ENCODE assay signal across 14 cellular contexts in genomic region chr12:108696996-108697290, GRCh38. TPM values are rescaled to one million over a fixed set of nuclear protein-coding genes. Genes with fewer than 3 reads are reported as not detected.
DNase-seq lines count a peak whose midpoint lies in the region; ATAC-seq and TF ChIP-seq lines count a peak whose summit lies in the region.
"Had no signal": no experiment of that assay in that cellular context is flagged by ENCODE, and none has a peak within 500 bp of the region (broad histone marks: within the 10 kb centered on the region; RNA-seq: fewer than 3 reads in every experiment).

No MANE protein-coding gene starts in this region.

- H3K36me3 Mint-ChIP-seq in activated naive CD8-positive, alpha-beta T cell: peaks cover 13% of the 10 kb centered on the region

- TF ChIP-seq POLR2A in HCT116 (IDR thresholded peaks at IDR 0.05; ENCODE audit: borderline replicate concordance, extremely low read depth, insufficient read depth, insufficient read length): no peak
- no peak for TF ChIP-seq POLR2A in gastroesophageal sphincter (IDR thresholded peaks at IDR 0.05)
- TF ChIP-seq POLR2A in testis (IDR thresholded peaks at IDR 0.05): no peak

- no peaks in the 10 kb centered on the region for H3K9me3 Mint-ChIP-seq in activated naive CD8-positive, alpha-beta T cell (ENCODE audit: low read depth)

- TF ChIP-seq CTCF in HCT116 (IDR thresholded peaks at IDR 0.05 in 2 of 3, conservative IDR thresholded peaks at IDR 0.05 in 1 of 3; ENCODE audit: borderline replicate concordance in 1 of 3, insufficient read depth in 1 of 3, low read depth in 2 of 3, low read length in 2 of 3) (no peak), gastroesophageal sphincter (IDR thresholded peaks at IDR 0.05) (no peak), testis (IDR thresholded peaks at IDR 0.05) (no peak)

- 16 to 40% methylated on average over 2 of the region's 2 CpGs for WGBS in gastroesophageal sphincter (ENCODE audit: low coverage in 1 of 2), 2 donors
- WGBS in testis, 2 donors: 76 to 79% methylated on average over 2 of the region's 2 CpGs

- peaks cover 49% of the 10 kb centered on the region for H3K4me1 Mint-ChIP-seq in activated naive CD8-positive, alpha-beta T cell (ENCODE audit: low read depth)

- peak overlapping the region; percentile 89 for H3K27ac Mint-ChIP-seq in activated naive CD8-positive, alpha-beta T cell

- no peak overlapping the region for H3K4me3 ChIP-seq in HCT116 (replicated peaks in 1 of 2; ENCODE audit: low read depth in 1 of 2, low read length in 2 of 2)
- no peak overlapping the region for H3K4me3 ChIP-seq in gastroesophageal sphincter
- H3K4me3 ChIP-seq in skeletal muscle tissue (ENCODE audit: low read length in 3 of 3): no peak overlapping the region
- no peak overlapping the region for H3K4me3 ChIP-seq in testis
- H3K4me3 ChIP-seq: MG63 had no signal

- TF ChIP-seq RAD21 in HCT116 (IDR thresholded peaks at IDR 0.05; ENCODE audit: low read depth): no peak

- no peak for TF ChIP-seq EP300 in gastroesophageal sphincter (IDR thresholded peaks at IDR 0.05)

- no peak overlapping the region for H3K4me2 ChIP-seq in HCT116 (ENCODE audit: low read length)

- DNase-seq in HCT116 (ENCODE audit: low read depth, low spot score): no peak
- no peak for DNase-seq in testis
- no peak for DNase-seq in Kasumi-1 (lab: John Stamatoyannopoulos, UW)
- DNase-seq: H7, NCI-H2171 had no signal

- peaks cover 6 to 15% of the 10 kb centered on the region in 2 experiments for H3K4me1 ChIP-seq in HCT116 (ENCODE audit: control insufficient read depth in 1 of 2, insufficient read depth in 2 of 2, low read length in 2 of 2)
- peaks cover 37 to 100% (median 50%) of the 10 kb centered on the region in 3 donors for H3K4me1 ChIP-seq in gastroesophageal sphincter
- peaks cover 41 to 55% (median 49%) of the 10 kb centered on the region in 3 donors for H3K4me1 ChIP-seq in skeletal muscle tissue (ENCODE audit: control insufficient read depth in 3 of 3, insufficient read depth in 3 of 3, low read length in 3 of 3)
- H3K4me1 ChIP-seq in testis: peaks cover 18% of the 10 kb centered on the region

- H3K27ac ChIP-seq in HCT116 (ENCODE audit: low read depth, low read length) (no peak overlapping the region), gastroesophageal sphincter (peak overlapping the region; percentile 74 to 97 (median 95)), skeletal muscle tissue (ENCODE audit: low read depth, low read length) (peak overlapping the region; percentile 64), testis (no peak overlapping the region)
- H3K27ac ChIP-seq: C4-2B, VCaP had no signal

- H3K79me2 ChIP-seq in HCT116 (ENCODE audit: insufficient read depth, low read length): peaks cover 82% of the 10 kb centered on the region

- POLR2A ChIA-PET in HCT116 (lab: Charles Lee): no interaction called here

- H3K36me3 ChIP-seq in HCT116 (ENCODE audit: control insufficient read depth in 1 of 2, insufficient read depth in 2 of 2, low read length in 2 of 2) (peaks cover 11 to 19% of the 10 kb centered on the region in 2 experiments), gastroesophageal sphincter (peaks cover 0 to 26% of the 10 kb centered on the region in 2 donors), skeletal muscle tissue (ENCODE audit: control insufficient read depth in 3 of 3, insufficient read depth in 3 of 3, low read length in 3 of 3) (peaks cover 0 to 20% (median 6%) of the 10 kb centered on the region in 3 donors), testis (ENCODE audit: low read depth, missing control alignments) (no peaks in the 10 kb centered on the region)

- BruUV-seq in HCT116 (replicated peaks; lab: Mats Ljungman, UMichigan): TSS peak; percentile 2

- H3K9me2 ChIP-seq in HCT116 (ENCODE audit: insufficient read depth): no peaks in the 10 kb centered on the region

- ATAC-seq in HCT116 (no peak), gastroesophageal sphincter (no peak), GM21526 (IDR thresholded peaks at IDR 0.05; ENCODE audit: low FRiP score, unreplicated experiment) (no peak), HG02571 (IDR thresholded peaks at IDR 0.05; ENCODE audit: unreplicated experiment) (no peak)
- ATAC-seq: left lobe of liver had no signal

- H2AFZ ChIP-seq in HCT116 (ENCODE audit: low read depth, low read length, poor library complexity, severe bottlenecking): no peak overlapping the region

- RAD21 ChIA-PET in HCT116 (lab: Charles Lee; ENCODE audit: low non-redundant PET in 1 of 2, low total read pairs in 2 of 2, uncharacterized antibody in 2 of 2, unreplicated experiment in 2 of 2): no interaction called here

- H3K9ac ChIP-seq in HCT116 (ENCODE audit: low read length) (no peak overlapping the region), skeletal muscle tissue (ENCODE audit: low read depth in 1 of 3, low read length in 3 of 3) (no peak overlapping the region)

- no peaks in the 10 kb centered on the region for H4K20me1 ChIP-seq in HCT116 (ENCODE audit: insufficient read depth)

- intact Hi-C loops in HCT116 (cut with micrococcal nuclease): no loop called here
- intact Hi-C loops in testis (cut with DNase I; ENCODE audit: low total_unique reads): no loop called here

- CTCF ChIA-PET in HCT116 (lab: Charles Lee): no interaction called here

- H3K27me3 ChIP-seq in HCT116 (ENCODE audit: insufficient read depth, low read length) (no peaks in the 10 kb centered on the region), gastroesophageal sphincter (no peaks in the 10 kb centered on the region), skeletal muscle tissue (ENCODE audit: control insufficient read depth in 3 of 3, insufficient read depth in 3 of 3, low read length in 3 of 3) (no peaks in the 10 kb centered on the region), testis (no peaks in the 10 kb centered on the region)
- H3K27me3 ChIP-seq: MG63 had no signal

- no peaks in the 10 kb centered on the region for H3K27me3 Mint-ChIP-seq in activated naive CD8-positive, alpha-beta T cell

- H3K4me3 Mint-ChIP-seq in activated naive CD8-positive, alpha-beta T cell: peak overlapping the region; percentile 51

- no peaks in the 10 kb centered on the region for H3K9me3 ChIP-seq in HCT116 (ENCODE audit: control insufficient read depth in 1 of 2, insufficient read depth in 1 of 2, low read depth in 1 of 2, low read length in 2 of 2)
- no peaks in the 10 kb centered on the region for H3K9me3 ChIP-seq in gastroesophageal sphincter
- H3K9me3 ChIP-seq in skeletal muscle tissue (ENCODE audit: control insufficient read depth in 3 of 3, low read length in 3 of 3): no peaks in the 10 kb centered on the region
- no peaks in the 10 kb centered on the region for H3K9me3 ChIP-seq in testis
- H3K9me3 ChIP-seq: MG63 had no signal

TF ChIP-seq in HCT116, 20 proteins besides CTCF, POLR2A, EP300 and RAD21:
- TF ChIP-seq MAX (IDR thresholded peaks at IDR 0.05): no peak
- TF ChIP-seq ATF3 (IDR thresholded peaks at IDR 0.05): no peak
- TF ChIP-seq REST (IDR thresholded peaks at IDR 0.05; ENCODE audit: low read depth): no peak
- TF ChIP-seq YY1 (IDR thresholded peaks at IDR 0.05; ENCODE audit: extremely low read depth, insufficient replicate concordance, low read depth, low read length): no peak
- no peak for TF ChIP-seq CEBPB (IDR thresholded peaks at IDR 0.05; ENCODE audit: low read depth)
- TF ChIP-seq POLR2AphosphoS5 (IDR thresholded peaks at IDR 0.05; ENCODE audit: low read depth, low read length): no peak
- TF ChIP-seq FOSL1 (IDR thresholded peaks at IDR 0.05; ENCODE audit: low read depth): no peak

RNA-seq across cellular contexts. Expression of gene CORO1C, which starts 34.4 kb away (rescaled TPM):
- total RNA-seq in HCT116 (2021; ENCODE audit: unreplicated experiment): 138 TPM
- 89.8 and 96.1 TPM in 2 replicates for polyA plus RNA-seq in HCT116 (2012)
- total RNA-seq in gastroesophageal sphincter: 100 to 1,000 TPM; 277 to 473 (median 342) TPM
- 154 TPM for total RNA-seq in skeletal muscle tissue
- 10 to 100 TPM; 57.2 to 73.4 TPM for total RNA-seq in testis
- 70.2 TPM for polyA plus RNA-seq in testis (ENCODE audit: insufficient read depth, low read depth, low replicate concordance)

Comparison
In these comparisons a context has a peak if more than half of its experiments do, and no peak if none do; other contexts are left out.
1. H3K27ac ChIP-seq: peak in gastroesophageal sphincter (4 of 4) and skeletal muscle tissue (single experiment); none in HCT116 (single experiment) and testis (0 of 2).